In genomic region chr7:77798394-77799077, GRCh38 we compare ENCODE assay signal across 8 cellular contexts. TPM values are rescaled to one million over a fixed set of nuclear protein-coding genes. Genes with fewer than 3 reads are reported as not detected.
DNase-seq lines count a peak whose midpoint lies in the region; ATAC-seq and TF ChIP-seq lines count a peak whose summit lies in the region.

Gene PHTF2 (plus strand): TSS chr7:77798773.
Gene TMEM60 (minus strand): TSS chr7:77798434. CDS start chr7:77794373, 4,061 bp downstream.

- H3K4me2 ChIP-seq in DOHH2 (ENCODE audit: low read length), result peak within 1 kb of the TSS; percentile 96

- peaks cover 20% of the 10 kb centered on the region for H3F3A ChIP-seq in DOHH2 (ENCODE audit: control insufficient read depth, insufficient read depth)

- H3K4me1 Mint-ChIP-seq in activated T-cell treated with anti-CD3 and anti-CD28 coated beads, Interleukin-2, amount 50 U/mL, for 72 hours (ENCODE audit: low read depth), result peaks cover 65% of the 10 kb centered on the region

- peak; percentile 73 to 86 for TF ChIP-seq POLR2A in Peyer's patch (IDR thresholded peaks at IDR 0.05)

- H3K36me3 Mint-ChIP-seq in activated T-cell treated with anti-CD3 and anti-CD28 coated beads, Interleukin-2, amount 50 U/mL, for 72 hours (ENCODE audit: insufficient read depth in 2 of 2), result peaks cover 2 to 6% of the 10 kb centered on the region in 2 donors

- H3K4me3 ChIP-seq in DOHH2 (ENCODE audit: low read length), result peak within 1 kb of the TSS; percentile 90
- H3K4me3 ChIP-seq in Peyer's patch, result peak within 1 kb of the TSS; percentile 67 to 96 (median 87)
- peak within 1 kb of the TSS; percentile 94 to 98 for H3K4me3 ChIP-seq in muscle layer of colon (ENCODE audit: low read depth in 1 of 2, low read length in 2 of 2)

- H3K36me3 ChIP-seq in DOHH2 (ENCODE audit: control insufficient read depth, low read length) (peaks cover 67% of the 10 kb centered on the region), KOPT-K1 (ENCODE audit: insufficient read depth, low read length) (peaks cover 15% of the 10 kb centered on the region), Peyer's patch (peaks cover 0 to 6% (median 0%) of the 10 kb centered on the region in 3 donors), muscle layer of colon (ENCODE audit: insufficient read depth, low read length) (peaks cover 5% of the 10 kb centered on the region)

- H3K27me3 ChIP-seq in DOHH2 (ENCODE audit: control insufficient read depth, low read length) (no peaks in the 10 kb centered on the region), Peyer's patch (no peaks in the 10 kb centered on the region), muscle layer of colon (ENCODE audit: control insufficient read depth in 1 of 2, insufficient read depth in 2 of 2, low read length in 2 of 2) (no peaks in the 10 kb centered on the region)

- DNase-seq in Peyer's patch, result peak; percentile 96 to 99 (median 99)
- DNase-seq in activated T-cell treated with anti-CD3 and anti-CD28 coated beads, Interleukin-2, amount 50 U/mL, for 72 hours, result peak; percentile 90 to 94
- peak; percentile 83 for DNase-seq in stimulated activated CD8-positive, alpha-beta memory T cell treated with anti-CD3 and anti-CD28 coated beads, Interleukin-7, amount 100 ng/mL, for 24 hours (ENCODE audit: low read depth)

- peak within 1 kb of the TSS; percentile 65 for H3K27ac ChIP-seq in DOHH2 (ENCODE audit: low read depth, low read length)
- peak within 1 kb of the TSS; percentile 85 for H3K27ac ChIP-seq in KOPT-K1 (ENCODE audit: low read depth, low read length, poor library complexity, severe bottlenecking)
- H3K27ac ChIP-seq in Peyer's patch, result peak within 1 kb of the TSS; percentile 83 to 96 (median 88)
- H3K27ac ChIP-seq in muscle layer of colon (ENCODE audit: low read depth, low read length), result peak within 1 kb of the TSS; percentile 85

- peaks cover 32% of the 10 kb centered on the region for H4K20me1 ChIP-seq in DOHH2 (ENCODE audit: control insufficient read depth, insufficient read depth, low read depth, low read length)

- H3K4me1 ChIP-seq in DOHH2 (ENCODE audit: control insufficient read depth, low read length), result peaks cover 61% of the 10 kb centered on the region
- H3K4me1 ChIP-seq in Peyer's patch, result peaks cover 0 to 35% (median 10%) of the 10 kb centered on the region in 4 donors
- H3K4me1 ChIP-seq in muscle layer of colon (ENCODE audit: insufficient read depth, low read length), result peaks cover 26% of the 10 kb centered on the region

- no peaks in the 10 kb centered on the region for H3K9me2 ChIP-seq in DOHH2 (replicated peaks; ENCODE audit: control insufficient read depth, low read length)

- peak within 1 kb of the TSS; percentile 82 for H3K9ac ChIP-seq in muscle layer of colon (ENCODE audit: low read length)

- H3K79me2 ChIP-seq in DOHH2 (ENCODE audit: control insufficient read depth, low read length), result peaks cover 95% of the 10 kb centered on the region

- H3K9me3 Mint-ChIP-seq in activated T-cell treated with anti-CD3 and anti-CD28 coated beads, Interleukin-2, amount 50 U/mL, for 72 hours, result no peaks in the 10 kb centered on the region

- TF ChIP-seq CTCF in DOHH2 (IDR thresholded peaks at IDR 0.05; ENCODE audit: low read depth, low read length, poor library complexity, severe bottlenecking) (peak; percentile 64), Peyer's patch (IDR thresholded peaks at IDR 0.05) (peak in 5 of 6 experiments; percentile 29 to 74 (median 68))

- no peaks in the 10 kb centered on the region for H3K27me3 Mint-ChIP-seq in activated T-cell treated with anti-CD3 and anti-CD28 coated beads, Interleukin-2, amount 50 U/mL, for 72 hours (ENCODE audit: low read depth)

- H3K4me3 Mint-ChIP-seq in activated T-cell treated with anti-CD3 and anti-CD28 coated beads, Interleukin-2, amount 50 U/mL, for 72 hours, result peak within 1 kb of the TSS; percentile 93 to 97

- H3K9me3 ChIP-seq in DOHH2 (ENCODE audit: control insufficient read depth, insufficient read depth, low read length) (no peaks in the 10 kb centered on the region), KOPT-K1 (ENCODE audit: insufficient read depth, low read length, poor library complexity, severe bottlenecking) (no peaks in the 10 kb centered on the region), Peyer's patch (no peaks in the 10 kb centered on the region), muscle layer of colon (ENCODE audit: low read length) (no peaks in the 10 kb centered on the region)

- peak within 1 kb of the TSS; percentile 96 for H3K27ac Mint-ChIP-seq in activated T-cell treated with anti-CD3 and anti-CD28 coated beads, Interleukin-2, amount 50 U/mL, for 72 hours

- peak; percentile 89 for ATAC-seq in GM21786 (IDR thresholded peaks at IDR 0.05; ENCODE audit: unreplicated experiment)
- ATAC-seq in activated T-cell treated with anti-CD3 and anti-CD28 coated beads, Interleukin-2, amount 50 U/mL, for 72 hours (replicated peaks in 1 of 2), result peak; percentile 92 to 95
- ATAC-seq in esophagus mucosa, result peak; percentile 98

RNA-seq across cellular contexts. Expression of gene PHTF2, which starts in this region (rescaled TPM):
- total RNA-seq in Peyer's patch (10 to 100 TPM in 3 of 4 donors, 1 to 10 TPM in 1; 8.6 to 54.5 (median 14.5) TPM), esophagus mucosa (8.3 TPM)
- 10 to 100 TPM; 16.3 to 25.5 TPM for total RNA-seq in activated T-cell treated with anti-CD3 and anti-CD28 coated beads, Interleukin-2, amount 50 U/mL, for 72 hours

RNA-seq across cellular contexts. Expression of gene TMEM60, which starts in this region (rescaled TPM):
- total RNA-seq in Peyer's patch (10 to 100 TPM in 2 of 4 donors, 1 to 10 TPM in 1, not detected in 1; 8.9 to 11.3 (median 11.1) TPM), esophagus mucosa (5.9 TPM)
- total RNA-seq in activated T-cell treated with anti-CD3 and anti-CD28 coated beads, Interleukin-2, amount 50 U/mL, for 72 hours, result 10 to 100 TPM; 10.9 to 11.0 TPM

Comparison
In these comparisons a context has a peak if more than half of its experiments do, and no peak if none do; other contexts are left out.
1. Peak in every context shown above with its lines: DNase-seq, ATAC-seq, H3K4me3 ChIP-seq and H3K27ac ChIP-seq.